8 cellular contexts compared by ENCODE assay signal in genomic region chr9:125261501-125262216, GRCh38. TPM values are rescaled to one million over a fixed set of nuclear protein-coding genes. Genes with fewer than 3 reads are reported as not detected.
DNase-seq lines count a peak whose midpoint lies in the region; FAIRE-seq and TF ChIP-seq lines count a peak whose summit lies in the region.

GAPVD1 (plus strand) TSS chr9:125261826; CDS start chr9:125298922, 37,096 bp downstream.

- H3F3A ChIP-seq in neural cell (ENCODE audit: insufficient read depth, low read length, poor library complexity, severe bottlenecking): no peaks in the 10 kb centered on the region

- intact Hi-C loops in stomach (cut with DNase I; ENCODE audit: low total_unique reads): no loop called here

- peak within 1 kb of the TSS; percentile 96 for H3K9ac ChIP-seq in neural cell (ENCODE audit: low read length)

- peaks cover 31% of the 10 kb centered on the region for H3K79me2 ChIP-seq in neural cell (replicated peaks; ENCODE audit: insufficient read depth, low read length)

- 1 to 3% (median 1%) methylated on average over 33 to 66 of the region's 66 CpGs for WGBS in stomach, 5 donors

- no peaks in the 10 kb centered on the region for H4K20me1 ChIP-seq in neural cell (ENCODE audit: insufficient read depth)

- DNase-seq in GDM1 (lab: John Stamatoyannopoulos, UW): peak; percentile 84
- DNase-seq in H54 (ENCODE audit: insufficient read length, low spot score): peak; percentile 100
- DNase-seq in LoVo (ENCODE audit: low spot score): peak; percentile 94
- DNase-seq in SHP77 treated with DMSO at 0.1 percent for 48 hours (lab: John Stamatoyannopoulos, UW): peak; percentile 90
- peak; percentile 96 for DNase-seq in activated effector memory CD4-positive, alpha-beta T cell treated with anti-CD3 and anti-CD28 coated beads, Interleukin-2, amount 50 U/mL, for 16 hours
- DNase-seq in fibroblast of villous mesenchyme (ENCODE audit: low read depth): peak; percentile 91
- DNase-seq in stomach: peak; percentile 89

- H3K27ac ChIP-seq in neural cell (ENCODE audit: low read length) (peak within 1 kb of the TSS; percentile 84), stomach (peak within 1 kb of the TSS; percentile 67 to 93 (median 86))

- no peaks in the 10 kb centered on the region for H3K27me3 ChIP-seq in neural cell (ENCODE audit: insufficient read depth, low read depth, low read length)
- no peaks in the 10 kb centered on the region for H3K27me3 ChIP-seq in stomach

- peaks cover 15 to 41% (median 26%) of the 10 kb centered on the region in 4 donors for H3K4me1 ChIP-seq in stomach

- TF ChIP-seq CTCF in fibroblast of villous mesenchyme (IDR thresholded peaks at IDR 0.05; ENCODE audit: insufficient read depth, low read depth, low read length) (peak; percentile 38), neural cell (IDR thresholded peaks at IDR 0.05; ENCODE audit: poor library complexity, severe bottlenecking) (peak; percentile 83), stomach (IDR thresholded peaks at IDR 0.05) (peak in 4 of 7 experiments; percentile 17 to 57 (median 30))

- FAIRE-seq in H54 (lab: Jason Lieb, UNC): peak; percentile 11

- peak within 1 kb of the TSS; percentile 87 for H2AFZ ChIP-seq in neural cell (ENCODE audit: low read depth, low read length)

- no peak for TF ChIP-seq EP300 in neural cell (conservative IDR thresholded peaks at IDR 0.05; ENCODE audit: poor library complexity, severe bottlenecking)
- TF ChIP-seq EP300 in stomach (IDR thresholded peaks at IDR 0.05): no peak

- peak; percentile 86 for TF ChIP-seq POLR2A in H54 (IDR thresholded peaks at IDR 0.05; ENCODE audit: low read depth, low read length)
- no peak for TF ChIP-seq POLR2A in stomach (IDR thresholded peaks at IDR 0.05)

- H3K36me3 ChIP-seq in neural cell (ENCODE audit: insufficient read depth, low read length) (no peaks in the 10 kb centered on the region), stomach (peaks cover 0 to 8% (median 6%) of the 10 kb centered on the region in 4 donors)

- TF ChIP-seq RAD21 in neural cell (conservative IDR thresholded peaks at IDR 0.05): peak; percentile 13

- peak within 1 kb of the TSS; percentile 94 for H3K4me3 ChIP-seq in fibroblast of villous mesenchyme (ENCODE audit: low read depth, low read length)
- peak within 1 kb of the TSS; percentile 100 for H3K4me3 ChIP-seq in neural cell (ENCODE audit: low read length)
- peak within 1 kb of the TSS; percentile 89 to 100 (median 98) for H3K4me3 ChIP-seq in stomach

- peak within 1 kb of the TSS; percentile 88 for H3K4me2 ChIP-seq in neural cell (ENCODE audit: low read length)

- H3K9me3 ChIP-seq in neural cell (ENCODE audit: low read length) (no peaks in the 10 kb centered on the region), stomach (no peaks in the 10 kb centered on the region)

- no peaks in the 10 kb centered on the region for H3K9me2 ChIP-seq in neural cell (ENCODE audit: insufficient read depth, low read length)

TF ChIP-seq in neural cell, 6 proteins besides CTCF, POLR2A, EP300 and RAD21:
- TF ChIP-seq TAF1 (IDR thresholded peaks at IDR 0.05; ENCODE audit: low read depth) (peak; percentile 73), EZH2 (IDR thresholded peaks at IDR 0.05; ENCODE audit: borderline replicate concordance, insufficient read depth, low read length, poor library complexity, severe bottlenecking) (no peak), REST (IDR thresholded peaks at IDR 0.05; ENCODE audit: borderline replicate concordance) (no peak), MXI1 (conservative IDR thresholded peaks at IDR 0.05; ENCODE audit: poor library complexity, severe bottlenecking) (peak; percentile 64), POLR2AphosphoS5 (IDR thresholded peaks at IDR 0.05) (peak; percentile 95)

RNA-seq across cellular contexts. Expression of gene GAPVD1, which starts in this region (rescaled TPM):
- total RNA-seq in fibroblast of villous mesenchyme: 72.8 and 88.9 TPM in 2 replicates
- polyA plus RNA-seq in neural cell: 39.4 and 49.2 TPM in 2 replicates
- polyA minus RNA-seq in neural cell: 97.6 and 111 TPM in 2 replicates
- 100 to 1,000 TPM in 2 of 5 donors, 10 to 100 TPM in 3; 25.1 to 140 (median 42.6) TPM for total RNA-seq in stomach
- polyA plus RNA-seq in stomach: 1 to 10 TPM; 3.9 to 5.0 (median 4.5) TPM

Comparison
In these comparisons a context has a peak if more than half of its experiments do, and no peak if none do; other contexts are left out.
1. Peak in every context shown above with its lines: DNase-seq, H3K4me3 ChIP-seq and H3K27ac ChIP-seq.
2. CTCF ChIP-seq: peak in every context shown above with its lines; median percentile 83 in neural cell; 38 in fibroblast of villous mesenchyme; 30 in stomach.